In the genomic region with DNA sequence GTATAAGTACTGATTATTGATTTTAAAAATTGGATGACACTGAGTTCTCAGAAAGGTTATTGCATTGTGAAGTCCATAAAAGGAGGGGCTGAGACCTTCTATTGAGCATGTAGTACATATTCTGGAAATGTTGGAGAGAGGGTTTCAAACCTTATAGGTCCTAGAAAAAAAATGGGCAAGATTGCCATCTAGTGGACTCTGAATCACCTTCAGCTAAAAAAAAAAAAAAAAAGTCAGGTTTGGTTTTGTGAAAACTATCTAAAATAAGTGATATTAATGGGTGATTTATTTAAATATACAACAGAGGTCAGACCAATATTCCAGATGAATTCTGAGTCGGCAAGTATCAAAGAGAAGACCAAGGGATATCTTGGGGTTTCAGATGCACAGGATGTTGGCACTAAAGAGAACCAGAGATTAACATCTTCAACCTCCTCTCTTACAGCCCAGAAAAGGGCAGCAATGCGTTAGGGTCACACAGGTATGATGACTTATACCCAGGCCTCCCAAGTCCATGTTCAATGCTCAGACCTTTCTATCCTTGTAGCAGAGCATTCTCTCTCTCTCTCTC, we compare ENCODE assay signal across 8 cellular contexts.
DNase-seq lines count a peak whose midpoint lies in the region; ATAC-seq and TF ChIP-seq lines count a peak whose summit lies in the region.

No MANE protein-coding gene starts in this region.

- no peak overlapping the region for H3K9ac ChIP-seq in OCI-LY1 (ENCODE audit: low read length)

- DNase-seq in CD14-positive monocyte (ENCODE audit: low spot score) (no peak), GM23338 (ENCODE audit: low spot score) (peak; percentile 65), fibroblast of pulmonary artery (ENCODE audit: low read depth) (peak; percentile 32)
- no peak for DNase-seq in activated T-helper 2 cell treated with anti-CD3 and anti-CD28 coated beads, Interferon-gamma antibody, Interleukin-2, Interleukin-4, amounts not matched to agents 10 μg/mL and 5 μg/mL and 100 μg/mL, durations not matched to agents 14 hours and 24 hours and 36 hours (ENCODE audit: low spot score)
- DNase-seq in stimulated activated CD4-positive, alpha-beta T cell treated with anti-CD3 and anti-CD28 coated beads, Interleukin-4, amount 100 ng/mL, for 24 hours = no peak
- DNase-seq in stimulated activated CD4-positive, alpha-beta T cell treated with anti-CD3 and anti-CD28 coated beads, Interleukin-15, amount 100 ng/mL, for 24 hours = no peak

- H3F3A ChIP-seq in GM23338 (replicated peaks; ENCODE audit: low read depth) = no peaks in the 10 kb centered on the region
- H3F3A ChIP-seq in OCI-LY1 (ENCODE audit: insufficient read depth, low read length) = no peaks in the 10 kb centered on the region

- H3K27ac Mint-ChIP-seq in CD14-positive monocyte (no peak overlapping the region), GM23338 (no peak overlapping the region)
- no peak overlapping the region for H3K27ac Mint-ChIP-seq in activated T-helper 2 cell treated with anti-CD3 and anti-CD28 coated beads, Interferon-gamma antibody, Interleukin-2, Interleukin-4, amounts not matched to agents 10 μg/mL and 5 μg/mL and 100 μg/mL, durations not matched to agents 14 hours and 24 hours and 36 hours

- H3K36me3 ChIP-seq in GM23338 (ENCODE audit: insufficient read depth) (no peaks in the 10 kb centered on the region), OCI-LY1 (ENCODE audit: insufficient read depth, low read length) (no peaks in the 10 kb centered on the region)

- H3K27me3 Mint-ChIP-seq in CD14-positive monocyte (ENCODE audit: low read depth in 3 of 3) = peaks cover 6 to 9% (median 6%) of the 10 kb centered on the region in 3 donors
- H3K27me3 Mint-ChIP-seq in GM23338 (ENCODE audit: insufficient read depth, low read depth, poor library complexity) = peaks cover 4% of the 10 kb centered on the region
- peaks cover 8% of the 10 kb centered on the region for H3K27me3 Mint-ChIP-seq in activated T-helper 2 cell treated with anti-CD3 and anti-CD28 coated beads, Interferon-gamma antibody, Interleukin-2, Interleukin-4, amounts not matched to agents 10 μg/mL and 5 μg/mL and 100 μg/mL, durations not matched to agents 14 hours and 24 hours and 36 hours (ENCODE audit: low read depth)

- H3K9me3 Mint-ChIP-seq in CD14-positive monocyte (peaks cover 0 to 2% (median 0%) of the 10 kb centered on the region in 7 donors), GM23338 (no peaks in the 10 kb centered on the region)
- no peaks in the 10 kb centered on the region for H3K9me3 Mint-ChIP-seq in activated T-helper 2 cell treated with anti-CD3 and anti-CD28 coated beads, Interferon-gamma antibody, Interleukin-2, Interleukin-4, amounts not matched to agents 10 μg/mL and 5 μg/mL and 100 μg/mL, durations not matched to agents 14 hours and 24 hours and 36 hours

- intact Hi-C loops in CD14-positive monocyte (cut with micrococcal nuclease) = no loop called here
- intact Hi-C loops in activated T-helper 2 cell treated with anti-CD3 and anti-CD28 coated beads, Interferon-gamma antibody, Interleukin-2, Interleukin-4, amounts not matched to agents 10 μg/mL and 5 μg/mL and 100 μg/mL, durations not matched to agents 14 hours and 24 hours and 36 hours (cut with micrococcal nuclease) = no loop called here

- H3K27me3 ChIP-seq in GM23338 (ENCODE audit: insufficient read depth) = no peaks in the 10 kb centered on the region
- no peaks in the 10 kb centered on the region; the same call in 1 of the 2 replicates for H3K27me3 ChIP-seq in OCI-LY1 (ENCODE audit: insufficient read depth, low read length)

- H4K20me1 ChIP-seq in GM23338 (replicated peaks; ENCODE audit: insufficient read depth) = no peaks in the 10 kb centered on the region
- H4K20me1 ChIP-seq in OCI-LY1 (ENCODE audit: insufficient read depth, low read length) = no peaks in the 10 kb centered on the region

- TF ChIP-seq CTCF in CD14-positive monocyte (IDR thresholded peaks at IDR 0.05) (peak; percentile 30), GM23338 (conservative IDR thresholded peaks at IDR 0.05; ENCODE audit: low read depth in 2 of 2) (peak; percentile 49 to 71; a peak in 3 of 4 replicates), OCI-LY1 (IDR thresholded peaks at IDR 0.05; ENCODE audit: low read length) (peak; percentile 48), fibroblast of pulmonary artery (IDR thresholded peaks at IDR 0.05; ENCODE audit: low read length, missing control alignments) (peak; percentile 42)

- no peak overlapping the region for H3K4me3 ChIP-seq in GM23338
- no peak overlapping the region for H3K4me3 ChIP-seq in OCI-LY1 (ENCODE audit: low read depth, low read length, poor library complexity, severe bottlenecking)
- H3K4me3 ChIP-seq in fibroblast of pulmonary artery (replicated peaks; ENCODE audit: low read depth, low read length) = no peak overlapping the region

- H3K9me2 ChIP-seq in GM23338 (ENCODE audit: insufficient read depth) = 0 out of 2 replicates have a peak, but pooled peaks cover 4% of the 10 kb centered on the region
- H3K9me2 ChIP-seq in OCI-LY1 (ENCODE audit: low read depth, low read length) = no peaks in the 10 kb centered on the region

- no peaks in the 10 kb centered on the region for H3K9me3 ChIP-seq in OCI-LY1 (ENCODE audit: low read length)

- ATAC-seq in GM23338 (peak; percentile 36; the same call in 1 of the 3 replicates), HG02678 (IDR thresholded peaks at IDR 0.05; ENCODE audit: unreplicated experiment) (no peak)

- H3K4me1 ChIP-seq in GM23338 (ENCODE audit: insufficient read depth) (no peaks in the 10 kb centered on the region), OCI-LY1 (ENCODE audit: insufficient read depth, low read length, severe bottlenecking) (no peaks in the 10 kb centered on the region)

- H3K4me3 Mint-ChIP-seq in CD14-positive monocyte = no peak overlapping the region
- H3K4me3 Mint-ChIP-seq in GM23338 = no peak overlapping the region
- no peak overlapping the region for H3K4me3 Mint-ChIP-seq in activated T-helper 2 cell treated with anti-CD3 and anti-CD28 coated beads, Interferon-gamma antibody, Interleukin-2, Interleukin-4, amounts not matched to agents 10 μg/mL and 5 μg/mL and 100 μg/mL, durations not matched to agents 14 hours and 24 hours and 36 hours (ENCODE audit: low read depth)

- H2AFZ ChIP-seq in GM23338 (no peak overlapping the region), OCI-LY1 (ENCODE audit: low read length) (no peak overlapping the region)

- H3K4me2 ChIP-seq in GM23338 = no peak overlapping the region
- H3K4me2 ChIP-seq in OCI-LY1 (ENCODE audit: low read length) = no peak overlapping the region

- H3K79me2 ChIP-seq in GM23338 (replicated peaks; ENCODE audit: insufficient read depth) (no peaks in the 10 kb centered on the region), OCI-LY1 (ENCODE audit: insufficient read depth, low read length) (no peaks in the 10 kb centered on the region)

- no peaks in the 10 kb centered on the region for H3K36me3 Mint-ChIP-seq in CD14-positive monocyte
- H3K36me3 Mint-ChIP-seq in GM23338 (ENCODE audit: low read depth) = no peaks in the 10 kb centered on the region
- H3K36me3 Mint-ChIP-seq in activated T-helper 2 cell treated with anti-CD3 and anti-CD28 coated beads, Interferon-gamma antibody, Interleukin-2, Interleukin-4, amounts not matched to agents 10 μg/mL and 5 μg/mL and 100 μg/mL, durations not matched to agents 14 hours and 24 hours and 36 hours (ENCODE audit: low read depth) = no peaks in the 10 kb centered on the region

- H3K4me1 Mint-ChIP-seq in CD14-positive monocyte (no peaks in the 10 kb centered on the region), GM23338 (peaks cover 4% of the 10 kb centered on the region; the same call in 2 of the 3 replicates)
- peaks cover under 1% of the 10 kb centered on the region for H3K4me1 Mint-ChIP-seq in activated T-helper 2 cell treated with anti-CD3 and anti-CD28 coated beads, Interferon-gamma antibody, Interleukin-2, Interleukin-4, amounts not matched to agents 10 μg/mL and 5 μg/mL and 100 μg/mL, durations not matched to agents 14 hours and 24 hours and 36 hours (ENCODE audit: low read depth)

- H3K27ac ChIP-seq in GM23338 (ENCODE audit: low read depth) = no peak overlapping the region
- no peak overlapping the region for H3K27ac ChIP-seq in OCI-LY1 (ENCODE audit: low read depth, low read length, poor library complexity, severe bottlenecking)

TF ChIP-seq in GM23338, 12 proteins besides CTCF, POLR2A, EP300 and RAD21 (continues in another document):
- TF ChIP-seq ETS1 (IDR thresholded peaks at IDR 0.05) (no peak), JUNB (IDR thresholded peaks at IDR 0.05; ENCODE audit: unreplicated experiment) (no peak), NANOG (IDR thresholded peaks at IDR 0.05; ENCODE audit: borderline replicate concordance) (no peak)

Comparison
In these comparisons a context has a peak if more than half of its experiments do, and no peak if none do; other contexts are left out.
1. DNase-seq: peak in GM23338 (single experiment) and fibroblast of pulmonary artery (single experiment); none in CD14-positive monocyte (single experiment), activated T-helper 2 cell treated with anti-CD3 and anti-CD28 coated beads, Interferon-gamma antibody, Interleukin-2, Interleukin-4, amounts not matched to agents 10 μg/mL and 5 μg/mL and 100 μg/mL, durations not matched to agents 14 hours and 24 hours and 36 hours (single experiment), stimulated activated CD4-positive, alpha-beta T cell treated with anti-CD3 and anti-CD28 coated beads, Interleukin-4, amount 100 ng/mL, for 24 hours (single experiment) and stimulated activated CD4-positive, alpha-beta T cell treated with anti-CD3 and anti-CD28 coated beads, Interleukin-15, amount 100 ng/mL, for 24 hours (single experiment).
2. Peak in every context shown above with its lines, with median percentiles within 50 percentile points of each other: CTCF ChIP-seq.